18 cellular contexts compared by ENCODE assay signal in genomic region chr21:41834926-41835663, GRCh38.
"Had no signal": no experiment of that assay in that cellular context is flagged by ENCODE, and none has a peak within 500 bp of the region (broad histone marks: within the 10 kb centered on the region; RNA-seq: fewer than 3 reads in every experiment).

No MANE protein-coding gene starts in this region.

- DNase-seq: activated CD4-positive, alpha-beta T cell treated with anti-CD3 and anti-CD28 coated beads, Interleukin-2, amount 50 U/mL, for 48 hours; activated CD8-positive, alpha-beta memory T cell treated with anti-CD3 and anti-CD28 coated beads, Interleukin-2, amount 10 ng/mL, durations not matched to agents 7 days and 5 days; activated T-cell treated with anti-CD3 and anti-CD28 coated beads, Interleukin-2, amount 50 U/mL, for 1 hour; amniotic stem cell; body of pancreas; colonic mucosa; esophagus squamous epithelium; hippocampal formation; left ventricle myocardium inferior; mesenchymal stem cell; occipital lobe; stimulated activated CD4-positive, alpha-beta T cell treated with anti-CD3 and anti-CD28 coated beads, Interleukin-4, amount 100 ng/mL, for 4 hours; stimulated activated CD8-positive, alpha-beta memory T cell treated with anti-CD3 and anti-CD28 coated beads, Interleukin-4, amount 100 ng/mL, for 48 hours; trophoblast cell had no signal

- ATAC-seq: activated CD8-positive, alpha-beta memory T cell treated with anti-CD3 and anti-CD28 coated beads, Interleukin-2, amount 10 ng/mL, durations not matched to agents 7 days and 5 days; body of pancreas; natural killer cell treated with Interleukin-12 subunit alpha and Interleukin-12 subunit beta and Interleukin-15 and Interleukin-18, amount 100 ng/mL, for 72 hours had no signal

- H3K27ac ChIP-seq: body of pancreas, colonic mucosa, esophagus squamous epithelium, left ventricle myocardium inferior, skin epidermis, suprapubic skin, VCaP had no signal
